Comparison of ENCODE assay signal across 1 cellular context in genomic region chr7:101815826-101816488, GRCh38.
TF ChIP-seq lines count a peak whose summit lies in the region.

No MANE protein-coding gene starts in this region.

TF ChIP-seq in HepG2, 621 proteins besides CTCF, POLR2A, EP300 and RAD21 (continued from another document):
- TF ChIP-seq ZNF646 (CRISPR knock-in tag; IDR thresholded peaks at IDR 0.05) (no peak), MED8 (CRISPR knock-in tag; IDR thresholded peaks at IDR 0.05; ENCODE audit: insufficient replicate concordance) (no peak), RBFOX2 (IDR thresholded peaks at IDR 0.05; ENCODE audit: low read depth, low read length) (peak; percentile 21), ZNF121 (CRISPR knock-in tag; IDR thresholded peaks at IDR 0.05) (0 out of 2 replicates have a peak, but pooled peaks have one; percentile 16), ATF7-NPFF (CRISPR knock-in tag; IDR thresholded peaks at IDR 0.05; ENCODE audit: low read depth) (no peak), FOXA3 (CRISPR knock-in tag; IDR thresholded peaks at IDR 0.05) (0 out of 2 replicates have a peak, but pooled peaks have one; percentile 5), JUN (CRISPR knock-in tag; IDR thresholded peaks at IDR 0.05) (no peak), AGO2 (optimal IDR thresholded peaks at IDR 0.05; ENCODE audit: low read depth, low read length) (no peak), ZNF574 (CRISPR knock-in tag; IDR thresholded peaks at IDR 0.05) (no peak), TAF1 (CRISPR knock-in tag; IDR thresholded peaks at IDR 0.05) (peak; percentile 44; the same call in 1 of the 2 replicates), HOXA5 (CRISPR knock-in tag; IDR thresholded peaks at IDR 0.05) (no peak), ZZZ3 (CRISPR knock-in tag; IDR thresholded peaks at IDR 0.05; ENCODE audit: borderline replicate concordance) (no peak), CEBPG (CRISPR knock-in tag; IDR thresholded peaks at IDR 0.05) (no peak), POLR2AphosphoS5 (IDR thresholded peaks at IDR 0.05; ENCODE audit: low read depth, low read length) (peak; percentile 63), SAP130 (CRISPR knock-in tag; IDR thresholded peaks at IDR 0.05; ENCODE audit: low read depth) (peak; percentile 46), ZNF530 (CRISPR knock-in tag; IDR thresholded peaks at IDR 0.05; ENCODE audit: low read depth) (no peak), CCDC6 (CRISPR knock-in tag; IDR thresholded peaks at IDR 0.05) (no peak; the same call in 1 of the 2 replicates), IRF1 (CRISPR knock-in tag; IDR thresholded peaks at IDR 0.05; ENCODE audit: low read depth) (no peak), YY1 (IDR thresholded peaks at IDR 0.05; ENCODE audit: insufficient read depth, insufficient replicate concordance, low read depth, low read length) (peak; percentile 91), MAX (IDR thresholded peaks at IDR 0.05) (peak; percentile 13; the same call in 1 of the 2 replicates), HOXA3 (CRISPR knock-in tag; IDR thresholded peaks at IDR 0.05) (peak; percentile 40; the same call in 1 of the 2 replicates), ZNF75D (CRISPR knock-in tag; IDR thresholded peaks at IDR 0.05; ENCODE audit: borderline replicate concordance) (no peak), NFATC3 (CRISPR knock-in tag; IDR thresholded peaks at IDR 0.05) (no peak), MTA1 (CRISPR knock-in tag; IDR thresholded peaks at IDR 0.05; ENCODE audit: borderline replicate concordance) (no peak), MATR3 (CRISPR knock-in tag; IDR thresholded peaks at IDR 0.05) (no peak), ZNF83 (CRISPR knock-in tag; IDR thresholded peaks at IDR 0.05; ENCODE audit: borderline replicate concordance) (no peak), KAT8 (CRISPR knock-in tag; IDR thresholded peaks at IDR 0.05) (peak; percentile 35; the same call in 1 of the 2 replicates), SKI (IDR thresholded peaks at IDR 0.05; ENCODE audit: partially characterized antibody) (peak; percentile 81), MTERF4 (CRISPR knock-in tag; IDR thresholded peaks at IDR 0.05) (no peak), ZNF275 (CRISPR knock-in tag; IDR thresholded peaks at IDR 0.05; ENCODE audit: borderline replicate concordance) (no peak), REL (CRISPR knock-in tag; conservative IDR thresholded peaks at IDR 0.05) (no peak), NR0B2 (CRISPR knock-in tag; IDR thresholded peaks at IDR 0.05) (no peak), KDM4B (CRISPR knock-in tag; IDR thresholded peaks at IDR 0.05) (no peak), BCLAF1 (IDR thresholded peaks at IDR 0.05) (no peak), ZNF317 (CRISPR knock-in tag; IDR thresholded peaks at IDR 0.05) (no peak), UBTF (CRISPR knock-in tag; IDR thresholded peaks at IDR 0.05) (0 out of 2 replicates have a peak, but pooled peaks have one; percentile 4), POLR2G (IDR thresholded peaks at IDR 0.05; ENCODE audit: low read depth, low read length) (peak; percentile 68)
